Comparison of ENCODE assay signal across 12 cellular contexts in genomic region chr6:41625442-41625841, GRCh38. TPM values are rescaled to one million over a fixed set of nuclear protein-coding genes. Genes with fewer than 3 reads are reported as not detected.
DNase-seq lines count a peak whose midpoint lies in the region; ATAC-seq and TF ChIP-seq lines count a peak whose summit lies in the region.
"Had no signal": no experiment of that assay in that cellular context is flagged by ENCODE, and none has a peak within 500 bp of the region (broad histone marks: within the 10 kb centered on the region; RNA-seq: fewer than 3 reads in every experiment).

No MANE protein-coding gene starts in this region.

- no peaks in the 10 kb centered on the region for H3K36me3 ChIP-seq in right atrium auricular region
- H3K36me3 ChIP-seq in left ventricle myocardium inferior = no peaks in the 10 kb centered on the region

- H3K4me3 ChIP-seq in right atrium auricular region (no peak overlapping the region), left ventricle myocardium inferior (no peak overlapping the region)

- H3K27me3 ChIP-seq in right atrium auricular region = no peaks in the 10 kb centered on the region
- no peaks in the 10 kb centered on the region for H3K27me3 ChIP-seq in left ventricle myocardium inferior (ENCODE audit: low read depth)

- H3K9me3 ChIP-seq in right atrium auricular region (no peaks in the 10 kb centered on the region), left ventricle myocardium inferior (replicated peaks) (peaks cover 15% of the 10 kb centered on the region)

- H3K27ac ChIP-seq in right atrium auricular region = no peak overlapping the region
- H3K27ac ChIP-seq in RWPE1 = peak overlapping the region; percentile 97
- H3K27ac ChIP-seq in left ventricle myocardium inferior (replicated peaks) = no peak overlapping the region

- ATAC-seq in Right ventricle myocardium inferior = peak; percentile 84
- ATAC-seq in HG03565 (IDR thresholded peaks at IDR 0.05; ENCODE audit: unreplicated experiment) = no peak
- ATAC-seq: activated T-cell treated with anti-CD3 and anti-CD28 coated beads, Interleukin-2, amount 50 U/mL, for 72 hours had no signal

- TF ChIP-seq CTCF in right atrium auricular region (IDR thresholded peaks at IDR 0.05) (no peak), RWPE1 (conservative IDR thresholded peaks at IDR 0.05; ENCODE audit: low read depth) (no peak), left ventricle myocardium inferior (IDR thresholded peaks at IDR 0.05; ENCODE audit: borderline replicate concordance) (no peak)

- DNase-seq in Right ventricle myocardium inferior (ENCODE audit: missing footprints) (no peak), right atrium auricular region (ENCODE audit: low spot score) (no peak), RWPE1 (ENCODE audit: low spot score) (peak; percentile 77), left ventricle myocardium inferior (peak; percentile 49), occipital lobe (lab: John Stamatoyannopoulos, UW) (no peak), iPS-NIHi11 (ENCODE audit: low spot score) (no peak)
- no peak for DNase-seq in stimulated activated CD8-positive, alpha-beta memory T cell treated with anti-CD3 and anti-CD28 coated beads, Interleukin-4, amount 100 ng/mL, for 48 hours
- DNase-seq: activated T-cell treated with anti-CD3 and anti-CD28 coated beads, Interleukin-2, amount 50 U/mL, for 72 hours; hippocampal formation; stimulated activated CD4-positive, alpha-beta T cell treated with anti-CD3 and anti-CD28 coated beads, Interleukin-12 subunit alpha, Interleukin-12 subunit beta, amount 100 ng/mL, for 4 hours had no signal

- peaks cover 0 to 7% of the 10 kb centered on the region in 2 donors for H3K4me1 ChIP-seq in right atrium auricular region
- H3K4me1 ChIP-seq in left ventricle myocardium inferior = peaks cover 23% of the 10 kb centered on the region

- CTCF ChIA-PET in RWPE1 (lab: Yijun Ruan, JAX) = interaction anchor here (1.1 to 1.2 kb wide), 2 partner anchors 58 to 161 kb away, joined by 3 to 4 read pairs; no protein-coding TSS in a partner anchor

- POLR2A ChIA-PET in RWPE1 (lab: Yijun Ruan, JAX; ENCODE audit: low non-redundant PET) = interaction anchor here (0.6 to 0.9 kb wide), 2 partner anchors 11 to 25 kb away, joined by 4 to 8 read pairs; no protein-coding TSS in a partner anchor

- intact Hi-C loops in Right ventricle myocardium inferior (cut with DNase I) (no loop called here), left ventricle myocardium inferior (cut with micrococcal nuclease) (no loop called here)

RNA-seq across cellular contexts. Expression of gene MDFI, which starts 12.8 kb away (rescaled TPM):
- 1.3 TPM for total RNA-seq in Right ventricle myocardium inferior
- total RNA-seq in right atrium auricular region = 10 to 100 TPM in 1 of 2 donors, 1 to 10 TPM in 1; 1.5 to 12.3 TPM
- 0.77 TPM for total RNA-seq in left ventricle myocardium inferior
- 11.7 TPM for total RNA-seq in occipital lobe
- total RNA-seq: activated T-cell treated with anti-CD3 and anti-CD28 coated beads, Interleukin-2, amount 50 U/mL, for 72 hours; mononuclear cell had no signal

Comparison
In these comparisons a context has a peak if more than half of its experiments do, and no peak if none do; other contexts are left out.
1. DNase-seq: peak in RWPE1 (single experiment) and left ventricle myocardium inferior (single experiment); none in Right ventricle myocardium inferior (single experiment), right atrium auricular region (single experiment), occipital lobe (single experiment), stimulated activated CD8-positive, alpha-beta memory T cell treated with anti-CD3 and anti-CD28 coated beads, Interleukin-4, amount 100 ng/mL, for 48 hours (single experiment) and iPS-NIHi11 (single experiment).